ENCODE assay signal across 7 cellular contexts in genomic region chr1:45205000-45205909, GRCh38. TPM values are rescaled to one million over a fixed set of nuclear protein-coding genes. Genes with fewer than 3 reads are reported as not detected.
A peak's percentile ranks its signal among the peaks of the same experiment; 100 is the strongest.
DNase-seq lines count a peak whose midpoint lies in the region; ATAC-seq and TF ChIP-seq lines count a peak whose summit lies in the region.

No MANE protein-coding gene starts in this region.

- H3K4me3 ChIP-seq in HUES6 (ENCODE audit: low read depth, low read length) (peak overlapping the region; percentile 95), liver (ENCODE audit: low read depth in 1 of 3, low read length in 3 of 3) (peak overlapping the region in 2 of 3 donors; percentile 49 to 98)

- peaks cover 3% of the 10 kb centered on the region; the same call in 1 of the 2 replicates for H3K4me1 ChIP-seq in HUES6 (ENCODE audit: control insufficient read depth, insufficient read depth, low read length)
- H3K4me1 ChIP-seq in liver (ENCODE audit: control insufficient read depth in 4 of 4, insufficient read depth in 4 of 4, low read length in 3 of 4): peaks cover 3 to 10% (median 6%) of the 10 kb centered on the region in 4 donors

- H3K4me3 Mint-ChIP-seq in T-helper 2 cell treated with Interferon-gamma antibody and Interleukin-4, amounts not matched to agents 5 μg/mL and 100 μg/mL, for 36 hours: peak overlapping the region; percentile 85

- peak; percentile 15 for DNase-seq in T-helper 2 cell treated with Interferon-gamma antibody and Interleukin-4, amounts not matched to agents 5 μg/mL and 100 μg/mL, for 36 hours (ENCODE audit: low spot score)
- DNase-seq in dermis blood vessel endothelial cell: peak; percentile 66
- peak; percentile 45 for DNase-seq in stimulated activated naive CD8-positive, alpha-beta T cell treated with anti-CD3 and anti-CD28 coated beads, Interleukin-15, Interleukin-2, amounts not matched to agents 100 U/mL and 50 U/mL, for 24 hours

- 5% methylated on average over 43 of the region's 43 CpGs for WGBS in liver

- no peaks in the 10 kb centered on the region for H3K9me3 Mint-ChIP-seq in T-helper 2 cell treated with Interferon-gamma antibody and Interleukin-4, amounts not matched to agents 5 μg/mL and 100 μg/mL, for 36 hours

- no peaks in the 10 kb centered on the region for H3K9me3 ChIP-seq in HUES6 (ENCODE audit: control insufficient read depth, insufficient read depth, low read depth, low read length)
- H3K9me3 ChIP-seq in liver (ENCODE audit: control insufficient read depth in 4 of 4, low read length in 3 of 4): no peaks in the 10 kb centered on the region

- H3K27me3 Mint-ChIP-seq in T-helper 2 cell treated with Interferon-gamma antibody and Interleukin-4, amounts not matched to agents 5 μg/mL and 100 μg/mL, for 36 hours (ENCODE audit: low read depth): peaks cover 66% of the 10 kb centered on the region

- no peak for TF ChIP-seq CTCF in liver (IDR thresholded peaks at IDR 0.05; ENCODE audit: low read depth, low read length, missing input control)

- H3K27ac ChIP-seq in HUES6 (ENCODE audit: low read depth, low read length): no peak overlapping the region
- no peak overlapping the region for H3K27ac ChIP-seq in liver (ENCODE audit: low read depth in 1 of 2, low read length in 2 of 2)

- H3K27ac Mint-ChIP-seq in T-helper 2 cell treated with Interferon-gamma antibody and Interleukin-4, amounts not matched to agents 5 μg/mL and 100 μg/mL, for 36 hours: peak overlapping the region; percentile 43

- peak overlapping the region; percentile 1 for H3K9ac ChIP-seq in HUES6 (ENCODE audit: low read length)
- H3K9ac ChIP-seq in liver (ENCODE audit: low read depth in 1 of 2, low read length in 2 of 2): peak overlapping the region in 1 of 2 donors; percentile 40

- H3K36me3 ChIP-seq in HUES6 (ENCODE audit: control insufficient read depth, insufficient read depth, low read length) (no peaks in the 10 kb centered on the region), liver (ENCODE audit: control insufficient read depth in 4 of 4, insufficient read depth in 3 of 4, low read depth in 1 of 4, low read length in 3 of 4) (no peaks in the 10 kb centered on the region)

- peaks cover 12% of the 10 kb centered on the region for H3K4me1 Mint-ChIP-seq in T-helper 2 cell treated with Interferon-gamma antibody and Interleukin-4, amounts not matched to agents 5 μg/mL and 100 μg/mL, for 36 hours (ENCODE audit: low read depth)

- ATAC-seq in GM18868 (IDR thresholded peaks at IDR 0.05; ENCODE audit: unreplicated experiment) (peak; percentile 14), HG02678 (IDR thresholded peaks at IDR 0.05; ENCODE audit: unreplicated experiment) (no peak)
- peak; percentile 2 for ATAC-seq in stimulated activated naive CD8-positive, alpha-beta T cell treated with anti-CD3 and anti-CD28 coated beads, Interleukin-15, Interleukin-2, amounts not matched to agents 100 U/mL and 50 U/mL, for 24 hours

- no peaks in the 10 kb centered on the region for H3K36me3 Mint-ChIP-seq in T-helper 2 cell treated with Interferon-gamma antibody and Interleukin-4, amounts not matched to agents 5 μg/mL and 100 μg/mL, for 36 hours (ENCODE audit: low read depth)

- H3K27me3 ChIP-seq in HUES6 (ENCODE audit: control insufficient read depth, insufficient read depth, low read length) (peaks cover 35% of the 10 kb centered on the region), liver (ENCODE audit: control insufficient read depth in 4 of 4, insufficient read depth in 4 of 4, low read length in 3 of 4) (no peaks in the 10 kb centered on the region)

- TF ChIP-seq RAD21 in liver (IDR thresholded peaks at IDR 0.05): no peak

TF ChIP-seq in liver, 16 proteins besides CTCF, POLR2A, EP300 and RAD21:
- TF ChIP-seq REST (IDR thresholded peaks at IDR 0.05): peak; percentile 90
- TF ChIP-seq ZBTB33 (IDR thresholded peaks at IDR 0.05): no peak
TF ChIP-seq in liver: peak in this region for 1.

RNA-seq across cellular contexts. Expression of gene ZSWIM5, which starts 1.1 kb away (rescaled TPM):
- total RNA-seq in dermis blood vessel endothelial cell (5.8 and 6.5 TPM in 2 replicates), liver (1 to 10 TPM; 1.7 to 2.9 TPM)
- polyA plus RNA-seq in liver: under 1 TPM; 0.67 to 0.87 TPM

Comparison
In these comparisons a context has a peak if more than half of its experiments do, and no peak if none do; other contexts are left out.
1. DNase-seq: peak in every context shown above with its lines; median percentile 66 in dermis blood vessel endothelial cell; 45 in stimulated activated naive CD8-positive, alpha-beta T cell treated with anti-CD3 and anti-CD28 coated beads, Interleukin-15, Interleukin-2, amounts not matched to agents 100 U/mL and 50 U/mL, for 24 hours; 15 in T-helper 2 cell treated with Interferon-gamma antibody and Interleukin-4, amounts not matched to agents 5 μg/mL and 100 μg/mL, for 36 hours.